ENCODE assay signal across 9 cellular contexts in genomic region chr3:183449391-183449790, GRCh38. TPM values are rescaled to one million over a fixed set of nuclear protein-coding genes. Genes with fewer than 3 reads are reported as not detected.
DNase-seq lines count a peak whose midpoint lies in the region; ATAC-seq, FAIRE-seq and TF ChIP-seq lines count a peak whose summit lies in the region.
"Had no signal": no experiment of that assay in that cellular context is flagged by ENCODE, and none has a peak within 500 bp of the region (broad histone marks: within the 10 kb centered on the region; RNA-seq: fewer than 3 reads in every experiment).

No MANE protein-coding gene starts in this region.

- POLR2A ChIA-PET in GM12878 (lab: Charles Lee) (interaction anchor here (0.5 kb wide), 1 partner anchor 103 kb away, joined by 6 read pairs; no protein-coding TSS in a partner anchor), T-cell (lab: Charles Lee) (no interaction called here), GM10248 (lab: Yijun Ruan, JAX) (no interaction called here)

- H3K27ac ChIP-seq in GM12878 (ENCODE audit: control insufficient read depth, insufficient read depth), result no peak overlapping the region
- H3K27ac ChIP-seq in foreskin keratinocyte, result no peak overlapping the region
- H3K27ac ChIP-seq: thoracic aorta had no signal

- no peak overlapping the region for H3K4me3 ChIP-seq in GM12878
- H3K4me3 ChIP-seq: thoracic aorta had no signal

- no peak for TF ChIP-seq POLR2A in GM12878 (IDR thresholded peaks at IDR 0.05; ENCODE audit: low read depth, low read length)

- in situ Hi-C loops in GM12878 (cut with MboI), result no loop called here

- peaks cover 0 to 5% of the 10 kb centered on the region in 2 experiments; a peak in 2 of 4 replicates for H3K27me3 ChIP-seq in GM12878 (replicated peaks in 1 of 2; ENCODE audit: control insufficient read depth in 2 of 2, insufficient read depth in 2 of 2, low read length in 1 of 2)
- no peaks in the 10 kb centered on the region for H3K27me3 ChIP-seq in foreskin keratinocyte

- intact Hi-C loops in Right ventricle myocardium inferior (cut with DNase I) (no loop called here), cardiac septum (cut with DNase I) (no loop called here), GM12878 (cut with micrococcal nuclease; ENCODE audit: unreplicated experiment) (no loop called here)

- H3K9me3 Mint-ChIP-seq in T-cell, result peaks cover 3 to 4% (median 4%) of the 10 kb centered on the region in 3 donors

- no peaks in the 10 kb centered on the region for H3K27me3 Mint-ChIP-seq in T-cell

- no peaks in the 10 kb centered on the region for H3K9me3 ChIP-seq in GM12878 (replicated peaks; ENCODE audit: control insufficient read depth, insufficient read depth, low read length)
- H3K9me3 ChIP-seq: thoracic aorta had no signal

- no peak for TF ChIP-seq CTCF in GM12878 (IDR thresholded peaks at IDR 0.05 in 2 of 3, conservative IDR thresholded peaks at IDR 0.05 in 1 of 3; ENCODE audit: control insufficient read depth in 2 of 3, extremely low read depth in 1 of 3, insufficient read depth in 1 of 3, low read depth in 3 of 3, low read length in 3 of 3)
- TF ChIP-seq CTCF in foreskin keratinocyte (conservative IDR thresholded peaks at IDR 0.05), result no peak
- no peak for TF ChIP-seq CTCF in GM10248 (IDR thresholded peaks at IDR 0.05; ENCODE audit: control extremely low read depth, extremely low read depth, low read depth, missing control alignments)

- ATAC-seq in Right ventricle myocardium inferior (peak; percentile 38), GM12878 (0 out of 3 replicates have a peak, but pooled peaks have one; percentile 18), foreskin keratinocyte (no peak), T-cell (replicated peaks in 1 of 4) (no peak), GM18858 (IDR thresholded peaks at IDR 0.05; ENCODE audit: unreplicated experiment) (no peak)

- BruUV-seq in GM12878 (replicated peaks; lab: Mats Ljungman, UMichigan), result no TSS peak

- SMC1A ChIA-PET in GM12878 (lab: Charles Lee; ENCODE audit: uncharacterized antibody, unreplicated experiment), result interaction anchor here (0.6 to 1.8 kb wide), 3 partner anchors 19 to 44 kb away, joined by 3 to 5 read pairs (median 5); no protein-coding TSS in a partner anchor

- no peak for FAIRE-seq in GM12878 (lab: Jason Lieb, UNC)

- H3K4me3 Mint-ChIP-seq in T-cell, result no peak overlapping the region

- H2AFZ ChIP-seq in GM12878 (ENCODE audit: control insufficient read depth, low read depth, low read length), result no peak overlapping the region

- DNase-seq in Right ventricle myocardium inferior (ENCODE audit: missing footprints), result no peak
- DNase-seq in cardiac septum (ENCODE audit: low spot score), result no peak
- no peak for DNase-seq in GM12878 (ENCODE audit: low read depth, low spot score)
- peak; percentile 20 for DNase-seq in kidney tubule cell (ENCODE audit: low spot score)
- DNase-seq in foreskin keratinocyte, result no peak
- no peak for DNase-seq in T-cell
- no peak for DNase-seq in GM10248 (ENCODE audit: extremely low spot score)

- H4K20me1 ChIP-seq in GM12878 (ENCODE audit: control insufficient read depth, insufficient read depth), result no peaks in the 10 kb centered on the region

- TF ChIP-seq RAD21 in GM12878 (IDR thresholded peaks at IDR 0.05; ENCODE audit: insufficient read depth, low read depth, low read length), result no peak

- no peak overlapping the region for H3K27ac Mint-ChIP-seq in T-cell

- RAD21 ChIA-PET in GM12878 (lab: Charles Lee; ENCODE audit: unreplicated experiment), result interaction anchor here (1.0 to 1.4 kb wide), 2 partner anchors 20 to 317 kb away, joined by 3 to 4 read pairs; no protein-coding TSS in a partner anchor

- 22% methylated on average over 4 of the region's 4 CpGs for WGBS in GM12878 (ENCODE audit: insufficient coverage, insufficient replicate concordance, low lambda C conversion rate, missing lambda C conversion rate)

- no peaks in the 10 kb centered on the region for H3K36me3 ChIP-seq in GM12878 (ENCODE audit: control insufficient read depth in 2 of 2, insufficient read depth in 2 of 2, low read length in 1 of 2)
- H3K36me3 ChIP-seq: thoracic aorta had no signal

- no peak overlapping the region for H3K9ac ChIP-seq in GM12878 (ENCODE audit: control insufficient read depth, insufficient read depth, low read length)

- H3K4me1 ChIP-seq in GM12878 (ENCODE audit: control insufficient read depth, insufficient read depth, low read length) (no peaks in the 10 kb centered on the region), foreskin keratinocyte (peaks cover 8% of the 10 kb centered on the region)

- peaks cover 14% of the 10 kb centered on the region for H3K36me3 Mint-ChIP-seq in T-cell

- H3K4me2 ChIP-seq in GM12878 (ENCODE audit: control insufficient read depth, insufficient read depth), result no peak overlapping the region

- TF ChIP-seq EP300 in GM12878 (IDR thresholded peaks at IDR 0.05; ENCODE audit: borderline replicate concordance in 1 of 2, control insufficient read depth in 1 of 2, low read depth in 2 of 2, low read length in 2 of 2), result no peak

- CTCF ChIA-PET in GM12878 (lab: Yijun Ruan, JAX) (interaction anchor here (0.7 to 1.6 kb wide), 3 partner anchors 9 to 318 kb away, joined by 3 read pairs; no protein-coding TSS in a partner anchor), T-cell (lab: Charles Lee) (no interaction called here), GM10248 (lab: Yijun Ruan, JAX) (interaction anchor here (0.8 to 1.7 kb wide), 2 partner anchors 37 to 111 kb away, joined by 3 to 4 read pairs; no protein-coding TSS in a partner anchor)

- H3K4me1 Mint-ChIP-seq in T-cell, result peaks cover 14 to 23% (median 18%) of the 10 kb centered on the region in 3 donors

- no peaks in the 10 kb centered on the region for H3K79me2 ChIP-seq in GM12878 (ENCODE audit: control insufficient read depth, insufficient read depth, low read length)

TF ChIP-seq in GM12878, 131 proteins besides CTCF, POLR2A, EP300 and RAD21:
- no peak for TF ChIP-seq FOXK2 (IDR thresholded peaks at IDR 0.05)
- no peak for TF ChIP-seq ZNF592 (IDR thresholded peaks at IDR 0.05)

RNA-seq across cellular contexts. Expression of gene MCF2L2, which starts 21.0 kb away (rescaled TPM):
- total RNA-seq in Right ventricle myocardium inferior (0.22 TPM), cardiac septum (1.1 TPM), GM12878 (2014; rRNA removed) (2.8 and 2.9 TPM in 2 replicates), GM12878 (2014; rRNA removed; fragmentation: Illumina TruSeq; extraction: Trizol) (2.8 and 3.1 TPM in 2 replicates), GM12878 (2021) (1.6 and 2.2 TPM in 2 replicates), foreskin keratinocyte (0.14 and 0.25 TPM in 2 replicates), T-cell (1 to 10 TPM; 4.8 to 8.1 (median 5.9) TPM)
- total RNA-seq in GM12878 (2013; cell fraction: nucleolus; rRNA removed), result 6.4 and 7.5 TPM in 2 replicates
- not detected for polyA plus RNA-seq in GM12878 (2011; ENCODE audit: low read depth)
- polyA plus RNA-seq in GM12878 (2011; rRNA removed) (0.43 and 0.52 TPM in 2 replicates), GM12878 (2014; fragmentation: Illumina TruSeq; extraction: Trizol) (0.95 and 1.2 TPM in 2 replicates), GM12878 (2014; fragmentation: Nextera tagmentation; extraction: Ambion mirVana) (under 1 TPM; 0.37 to 0.42 TPM), GM12878 (2014; rRNA removed) (1.6 and 2.0 TPM in 2 replicates), GM12878 (2016; fragmentation: Nextera tagmentation; extraction: Ambion mirVana) (1 to 10 TPM in 1 of 2 experiments, under 1 TPM in 1; 0.72 to 1.6 TPM), foreskin keratinocyte (0.08 and 0.19 TPM in 2 replicates)
- polyA plus RNA-seq in GM12878 (2011; cell fraction: cytosol; rRNA removed), result 0.18 and 0.33 TPM in 2 replicates
- polyA plus RNA-seq in GM12878 (2011; cell fraction: nucleus; rRNA removed), result 0.88 and 1.0 TPM in 2 replicates
- polyA plus RNA-seq in GM12878 (2012), result 0.26 and 0.52 TPM in 2 replicates
- polyA minus RNA-seq in GM12878 (2011; rRNA and poly(A)+ RNA removed), result 1.4 and 1.7 TPM in 2 replicates
- polyA minus RNA-seq in GM12878 (2011; cell fraction: cytosol; rRNA and poly(A)+ RNA removed), result 0.42 TPM in 1 of 2 replicates, not detected in the other
- polyA minus RNA-seq in GM12878 (2011; cell fraction: nucleus; rRNA and poly(A)+ RNA removed), result 0.85 and 1.6 TPM in 2 replicates

Comparison
In these comparisons a context has a peak if more than half of its experiments do, and no peak if none do; other contexts are left out.
1. ATAC-seq: peak in Right ventricle myocardium inferior (single experiment) and GM12878 (single experiment); none in foreskin keratinocyte (single experiment), T-cell (0 of 4) and GM18858 (single experiment).
2. CTCF ChIA-PET loops: an anchor here in GM12878 (0.7 to 1.6 kb wide) and GM10248 (0.8 to 1.7 kb wide); none called in T-cell.